ENCODE assay signal across 8 cellular contexts in the genomic region with DNA sequence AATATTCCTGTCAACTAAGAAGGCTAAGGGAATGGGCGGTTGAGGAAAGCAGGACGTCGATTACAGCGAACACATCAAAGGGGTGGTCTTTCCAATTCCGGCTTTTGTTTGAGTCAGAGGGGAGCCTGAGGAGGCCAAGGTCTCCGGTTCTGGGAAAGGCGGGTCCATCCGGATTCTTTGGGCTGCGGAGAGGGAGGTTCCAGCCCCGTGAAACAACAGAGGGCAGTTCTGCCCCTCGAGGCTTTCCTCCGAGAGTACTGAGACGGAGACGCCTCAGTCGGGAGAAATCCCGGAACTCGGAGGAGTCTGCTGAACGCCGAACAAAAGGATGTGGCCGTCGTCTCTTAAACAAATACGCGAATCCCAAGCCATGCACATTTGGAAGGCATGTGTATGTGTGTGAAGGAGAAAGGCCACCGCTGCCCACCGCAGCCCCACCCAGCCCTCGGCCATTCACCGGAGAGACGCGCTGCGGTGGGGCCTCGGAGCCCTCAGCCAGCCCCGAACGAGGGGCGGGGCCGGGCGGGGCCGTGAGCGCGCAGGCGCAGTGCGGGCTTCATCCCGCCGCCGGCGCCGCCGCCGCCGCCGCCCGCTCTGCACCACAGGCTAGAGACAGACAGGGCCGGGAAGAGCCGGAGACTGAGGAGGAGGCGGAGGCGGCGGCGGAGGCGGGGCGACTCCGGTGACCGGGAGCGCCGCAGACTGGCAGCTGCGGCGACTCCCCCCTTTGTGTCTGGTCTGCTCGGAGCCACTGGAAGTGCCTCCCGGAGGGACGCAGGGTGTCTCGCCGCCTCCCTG. TPM values are rescaled to one million over a fixed set of nuclear protein-coding genes. Genes with fewer than 3 reads are reported as not detected.
DNase-seq lines count a peak whose midpoint lies in the region; ATAC-seq and TF ChIP-seq lines count a peak whose summit lies in the region.

A gene (plus strand): TSS at position 717 of the 798 bp plus-strand sequence. CDS start 1,148 bp downstream, outside the sequence.

- peaks cover 6% of the 10 kb centered on the region for H3F3A ChIP-seq in neural cell (ENCODE audit: insufficient read depth, low read length, poor library complexity, severe bottlenecking)

- H3K4me2 ChIP-seq in neural cell (ENCODE audit: low read length), result peak within 1 kb of the TSS; percentile 97

- peak within 1 kb of the TSS; percentile 95 for H3K9ac ChIP-seq in neural cell (ENCODE audit: low read length)

- no peaks in the 10 kb centered on the region for H3K27me3 Mint-ChIP-seq in stimulated activated naive CD8-positive, alpha-beta T cell treated with anti-CD3 and anti-CD28 coated beads, Interleukin-15, amount 100 ng/mL, for 72 hours

- peak; percentile 94 for TF ChIP-seq POLR2A in Raji (IDR thresholded peaks at IDR 0.05; ENCODE audit: insufficient read depth, low read depth, low read length)

- peak within 1 kb of the TSS; percentile 100 for H3K27ac ChIP-seq in neural cell (ENCODE audit: low read length)

- H3K4me3 ChIP-seq in fibroblast of villous mesenchyme (ENCODE audit: low read depth, low read length) (peak within 1 kb of the TSS; percentile 90), neural cell (ENCODE audit: low read length) (peak within 1 kb of the TSS; percentile 99)

- H2AFZ ChIP-seq in neural cell (ENCODE audit: low read depth, low read length), result peak within 1 kb of the TSS; percentile 99

- no peak for TF ChIP-seq CTCF in fibroblast of villous mesenchyme (IDR thresholded peaks at IDR 0.05; ENCODE audit: insufficient read depth, low read depth, low read length)
- TF ChIP-seq CTCF in neural cell (IDR thresholded peaks at IDR 0.05; ENCODE audit: poor library complexity, severe bottlenecking), result no peak

- TF ChIP-seq EP300 in neural cell (conservative IDR thresholded peaks at IDR 0.05; ENCODE audit: poor library complexity, severe bottlenecking), result peak; percentile 54

- no peaks in the 10 kb centered on the region for H3K9me3 Mint-ChIP-seq in stimulated activated naive CD8-positive, alpha-beta T cell treated with anti-CD3 and anti-CD28 coated beads, Interleukin-15, amount 100 ng/mL, for 72 hours

- H3K79me2 ChIP-seq in neural cell (replicated peaks; ENCODE audit: insufficient read depth, low read length), result peaks cover 45% of the 10 kb centered on the region

- H3K9me2 ChIP-seq in neural cell (ENCODE audit: insufficient read depth, low read length), result no peaks in the 10 kb centered on the region

- no peaks in the 10 kb centered on the region for H3K36me3 ChIP-seq in neural cell (ENCODE audit: insufficient read depth, low read length)

- peak; percentile 86 for ATAC-seq in stimulated activated naive CD8-positive, alpha-beta T cell treated with anti-CD3 and anti-CD28 coated beads, Interleukin-15, amount 100 ng/mL, for 72 hours

- peak within 1 kb of the TSS; percentile 88 to 91 for H3K4me3 Mint-ChIP-seq in stimulated activated naive CD8-positive, alpha-beta T cell treated with anti-CD3 and anti-CD28 coated beads, Interleukin-15, amount 100 ng/mL, for 72 hours

- H3K27me3 ChIP-seq in neural cell (ENCODE audit: insufficient read depth, low read depth, low read length), result no peaks in the 10 kb centered on the region

- H4K20me1 ChIP-seq in neural cell (ENCODE audit: insufficient read depth), result peaks cover 22% of the 10 kb centered on the region

- peak; percentile 93 for DNase-seq in EH (ENCODE audit: low read depth)
- DNase-seq in H4 (ENCODE audit: low spot score), result peak; percentile 89
- DNase-seq in LoVo (ENCODE audit: low spot score), result peak; percentile 93
- DNase-seq in activated gamma-delta T cell (lab: John Stamatoyannopoulos, UW), result peak; percentile 75
- peak; percentile 90 for DNase-seq in fibroblast of villous mesenchyme (ENCODE audit: low read depth)
- DNase-seq in stimulated activated naive CD8-positive, alpha-beta T cell treated with anti-CD3 and anti-CD28 coated beads, Interleukin-15, amount 100 ng/mL, for 72 hours, result peak; percentile 84 to 88

- H3K4me1 Mint-ChIP-seq in stimulated activated naive CD8-positive, alpha-beta T cell treated with anti-CD3 and anti-CD28 coated beads, Interleukin-15, amount 100 ng/mL, for 72 hours, result peaks cover 29% of the 10 kb centered on the region

- no peak for TF ChIP-seq RAD21 in neural cell (conservative IDR thresholded peaks at IDR 0.05)

- peak within 1 kb of the TSS; percentile 93 to 94 for H3K27ac Mint-ChIP-seq in stimulated activated naive CD8-positive, alpha-beta T cell treated with anti-CD3 and anti-CD28 coated beads, Interleukin-15, amount 100 ng/mL, for 72 hours

- no peaks in the 10 kb centered on the region for H3K9me3 ChIP-seq in neural cell (ENCODE audit: low read length)

TF ChIP-seq in neural cell, 6 proteins besides CTCF, POLR2A, EP300 and RAD21:
- TF ChIP-seq POLR2AphosphoS5 (IDR thresholded peaks at IDR 0.05) (peak; percentile 98), EZH2 (IDR thresholded peaks at IDR 0.05; ENCODE audit: borderline replicate concordance, insufficient read depth, low read length, poor library complexity, severe bottlenecking) (no peak), SMC3 (conservative IDR thresholded peaks at IDR 0.05; ENCODE audit: poor library complexity) (no peak), TAF1 (IDR thresholded peaks at IDR 0.05; ENCODE audit: low read depth) (peak; percentile 85), MXI1 (conservative IDR thresholded peaks at IDR 0.05; ENCODE audit: poor library complexity, severe bottlenecking) (peak; percentile 39)
- TF ChIP-seq, protein P1, sequence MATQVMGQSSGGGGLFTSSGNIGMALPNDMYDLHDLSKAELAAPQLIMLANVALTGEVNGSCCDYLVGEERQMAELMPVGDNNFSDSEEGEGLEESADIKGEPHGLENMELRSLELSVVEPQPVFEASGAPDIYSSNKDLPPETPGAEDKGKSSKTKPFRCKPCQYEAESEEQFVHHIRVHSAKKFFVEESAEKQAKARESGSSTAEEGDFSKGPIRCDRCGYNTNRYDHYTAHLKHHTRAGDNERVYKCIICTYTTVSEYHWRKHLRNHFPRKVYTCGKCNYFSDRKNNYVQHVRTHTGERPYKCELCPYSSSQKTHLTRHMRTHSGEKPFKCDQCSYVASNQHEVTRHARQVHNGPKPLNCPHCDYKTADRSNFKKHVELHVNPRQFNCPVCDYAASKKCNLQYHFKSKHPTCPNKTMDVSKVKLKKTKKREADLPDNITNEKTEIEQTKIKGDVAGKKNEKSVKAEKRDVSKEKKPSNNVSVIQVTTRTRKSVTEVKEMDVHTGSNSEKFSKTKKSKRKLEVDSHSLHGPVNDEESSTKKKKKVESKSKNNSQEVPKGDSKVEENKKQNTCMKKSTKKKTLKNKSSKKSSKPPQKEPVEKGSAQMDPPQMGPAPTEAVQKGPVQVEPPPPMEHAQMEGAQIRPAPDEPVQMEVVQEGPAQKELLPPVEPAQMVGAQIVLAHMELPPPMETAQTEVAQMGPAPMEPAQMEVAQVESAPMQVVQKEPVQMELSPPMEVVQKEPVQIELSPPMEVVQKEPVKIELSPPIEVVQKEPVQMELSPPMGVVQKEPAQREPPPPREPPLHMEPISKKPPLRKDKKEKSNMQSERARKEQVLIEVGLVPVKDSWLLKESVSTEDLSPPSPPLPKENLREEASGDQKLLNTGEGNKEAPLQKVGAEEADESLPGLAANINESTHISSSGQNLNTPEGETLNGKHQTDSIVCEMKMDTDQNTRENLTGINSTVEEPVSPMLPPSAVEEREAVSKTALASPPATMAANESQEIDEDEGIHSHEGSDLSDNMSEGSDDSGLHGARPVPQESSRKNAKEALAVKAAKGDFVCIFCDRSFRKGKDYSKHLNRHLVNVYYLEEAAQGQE (IDR thresholded peaks at IDR 0.05; ENCODE audit: borderline replicate concordance), result peak; percentile 85

RNA-seq across cellular contexts. Expression of the gene that starts here (rescaled TPM):
- total RNA-seq in H4 (2014; rRNA removed; shearing (Covaris generic)), result 9.8 and 13.3 TPM in 2 replicates
- 38.7 and 47.9 TPM in 2 replicates for total RNA-seq in fibroblast of villous mesenchyme
- 16.6 and 18.4 TPM in 2 replicates for polyA plus RNA-seq in neural cell
- polyA minus RNA-seq in neural cell, result 72.8 and 89.8 TPM in 2 replicates

Comparison
In these comparisons a context has a peak if more than half of its experiments do, and no peak if none do; other contexts are left out.
1. Peak in every context shown above with its lines: DNase-seq, ATAC-seq, H3K4me3 ChIP-seq and H3K27ac ChIP-seq.